Comparison of ENCODE assay signal across 19 cellular contexts in the genomic region with DNA sequence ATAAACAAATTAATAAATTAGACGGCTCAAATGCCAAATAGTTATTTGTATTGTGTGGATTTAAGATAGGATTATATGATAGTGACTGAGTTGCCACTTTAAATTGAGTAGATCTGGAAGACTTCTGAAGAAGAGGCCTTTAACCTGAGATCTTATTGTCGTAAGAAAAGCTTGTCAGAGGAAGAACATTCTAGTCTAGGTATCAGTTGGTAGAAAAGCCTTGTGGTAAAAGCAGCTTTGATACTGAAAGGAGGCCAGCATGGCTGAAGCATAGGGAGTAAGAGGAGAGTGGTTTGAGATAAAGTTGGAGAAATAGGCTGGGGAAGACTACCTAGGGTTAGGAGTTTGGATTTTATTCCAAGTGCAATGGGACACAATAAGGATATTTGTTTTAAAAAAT. TPM values are rescaled to one million over a fixed set of nuclear protein-coding genes. Genes with fewer than 3 reads are reported as not detected.
DNase-seq lines count a peak whose midpoint lies in the region; ATAC-seq and TF ChIP-seq lines count a peak whose summit lies in the region.
"Had no signal": no experiment of that assay in that cellular context is flagged by ENCODE, and none has a peak within 500 bp of the region (broad histone marks: within the 10 kb centered on the region; RNA-seq: fewer than 3 reads in every experiment).

No MANE protein-coding gene starts in this region.

- no peak for ATAC-seq in natural killer cell treated with Interleukin-12 subunit alpha and Interleukin-12 subunit beta and Interleukin-15 and Interleukin-18, amount 100 ng/mL, for 72 hours
- ATAC-seq in natural killer cell, result no peak
- no peak for ATAC-seq in central memory CD8-positive, alpha-beta T cell (replicated peaks; ENCODE audit: extremely low read depth, poor library complexity, severe bottlenecking)
- ATAC-seq in HG02798 (IDR thresholded peaks at IDR 0.05; ENCODE audit: poor library complexity, unreplicated experiment), result no peak
- no peak for ATAC-seq in HG02852 (IDR thresholded peaks at IDR 0.05; ENCODE audit: unreplicated experiment)
- ATAC-seq: GM23338, sciatic nerve had no signal

- H3K9me3 Mint-ChIP-seq in natural killer cell treated with Interleukin-12 subunit alpha and Interleukin-12 subunit beta and Interleukin-15 and Interleukin-18, amount 100 ng/mL, for 72 hours, result peaks cover 3% of the 10 kb centered on the region
- no peaks in the 10 kb centered on the region for H3K9me3 Mint-ChIP-seq in natural killer cell
- H3K9me3 Mint-ChIP-seq in T-helper 2 cell treated with Interferon-gamma antibody and Interleukin-4, amounts not matched to agents 5 μg/mL and 100 μg/mL, for 36 hours, result peaks cover 4% of the 10 kb centered on the region
- peaks cover 11% of the 10 kb centered on the region for H3K9me3 Mint-ChIP-seq in central memory CD8-positive, alpha-beta T cell

- H3K27me3 Mint-ChIP-seq in natural killer cell treated with Interleukin-12 subunit alpha and Interleukin-12 subunit beta and Interleukin-15 and Interleukin-18, amount 100 ng/mL, for 72 hours, result no peaks in the 10 kb centered on the region
- H3K27me3 Mint-ChIP-seq in natural killer cell (ENCODE audit: low read depth in 2 of 2), result no peaks in the 10 kb centered on the region
- no peaks in the 10 kb centered on the region for H3K27me3 Mint-ChIP-seq in T-helper 2 cell treated with Interferon-gamma antibody and Interleukin-4, amounts not matched to agents 5 μg/mL and 100 μg/mL, for 36 hours (ENCODE audit: low read depth)
- no peaks in the 10 kb centered on the region for H3K27me3 Mint-ChIP-seq in central memory CD8-positive, alpha-beta T cell

- H3K4me3 Mint-ChIP-seq in natural killer cell treated with Interleukin-12 subunit alpha and Interleukin-12 subunit beta and Interleukin-15 and Interleukin-18, amount 100 ng/mL, for 72 hours, result peak overlapping the region; percentile 7
- H3K4me3 Mint-ChIP-seq in natural killer cell, result no peak overlapping the region
- peak overlapping the region; percentile 35 for H3K4me3 Mint-ChIP-seq in T-helper 2 cell treated with Interferon-gamma antibody and Interleukin-4, amounts not matched to agents 5 μg/mL and 100 μg/mL, for 36 hours
- H3K4me3 Mint-ChIP-seq in central memory CD8-positive, alpha-beta T cell, result peak overlapping the region; percentile 10
- H3K4me3 Mint-ChIP-seq: GM23338 had no signal

- TF ChIP-seq CTCF in natural killer cell (IDR thresholded peaks at IDR 0.05), result no peak

- intact Hi-C loops in natural killer cell (cut with micrococcal nuclease), result loop anchor here (5.0 kb wide), 1 partner anchor 102 kb away; the partner anchor contains the start of gene DPH5

- no peak for DNase-seq in natural killer cell treated with Interleukin-12 subunit alpha and Interleukin-12 subunit beta and Interleukin-15 and Interleukin-18, amount 100 ng/mL, for 72 hours (ENCODE audit: low spot score)
- no peak for DNase-seq in natural killer cell
- no peak for DNase-seq in T-helper 2 cell treated with Interferon-gamma antibody and Interleukin-4, amounts not matched to agents 5 μg/mL and 100 μg/mL, for 36 hours (ENCODE audit: low spot score)
- no peak for DNase-seq in central memory CD8-positive, alpha-beta T cell (ENCODE audit: low spot score in 2 of 2)
- DNase-seq in stimulated activated CD4-positive, alpha-beta T cell treated with anti-CD3 and anti-CD28 coated beads, Interleukin-15, amount 100 ng/mL, for 24 hours, result no peak
- DNase-seq: activated CD8-positive, alpha-beta memory T cell treated with anti-CD3 and anti-CD28 coated beads for 24 hours; activated T-cell treated with anti-CD3 and anti-CD28 coated beads, Interleukin-2, amount 50 U/mL, for 1 hour; dorsolateral prefrontal cortex; hypothalamus; KG1; NCI-H1436 treated with DMSO at 0.1 percent for 48 hours; NCI-H2107; NCI-H446 treated with DMSO at 0.1 percent for 48 hours; nucleus accumbens; stimulated activated CD4-positive, alpha-beta T cell treated with anti-CD3 and anti-CD28 coated beads, Interleukin-12 subunit alpha, Interleukin-12 subunit beta, amount 100 ng/mL, for 4 hours had no signal

- H3K4me1 Mint-ChIP-seq in natural killer cell treated with Interleukin-12 subunit alpha and Interleukin-12 subunit beta and Interleukin-15 and Interleukin-18, amount 100 ng/mL, for 72 hours (ENCODE audit: low read depth in 2 of 2), result peaks cover 22 to 25% of the 10 kb centered on the region in 2 donors
- peaks cover 16 to 19% of the 10 kb centered on the region in 2 donors for H3K4me1 Mint-ChIP-seq in natural killer cell
- H3K4me1 Mint-ChIP-seq in T-helper 2 cell treated with Interferon-gamma antibody and Interleukin-4, amounts not matched to agents 5 μg/mL and 100 μg/mL, for 36 hours (ENCODE audit: low read depth), result peaks cover 33% of the 10 kb centered on the region
- H3K4me1 Mint-ChIP-seq in central memory CD8-positive, alpha-beta T cell, result peaks cover 33% of the 10 kb centered on the region
- H3K4me1 Mint-ChIP-seq: GM23338 had no signal

- H3K27ac Mint-ChIP-seq in natural killer cell treated with Interleukin-12 subunit alpha and Interleukin-12 subunit beta and Interleukin-15 and Interleukin-18, amount 100 ng/mL, for 72 hours, result peak overlapping the region in 1 of 2 donors; percentile 23
- no peak overlapping the region for H3K27ac Mint-ChIP-seq in natural killer cell
- H3K27ac Mint-ChIP-seq in T-helper 2 cell treated with Interferon-gamma antibody and Interleukin-4, amounts not matched to agents 5 μg/mL and 100 μg/mL, for 36 hours, result peak overlapping the region; percentile 23
- H3K27ac Mint-ChIP-seq in central memory CD8-positive, alpha-beta T cell (ENCODE audit: low read depth), result no peak overlapping the region

- peaks cover 31% of the 10 kb centered on the region for H3K36me3 Mint-ChIP-seq in natural killer cell treated with Interleukin-12 subunit alpha and Interleukin-12 subunit beta and Interleukin-15 and Interleukin-18, amount 100 ng/mL, for 72 hours
- no peaks in the 10 kb centered on the region for H3K36me3 Mint-ChIP-seq in natural killer cell
- H3K36me3 Mint-ChIP-seq in T-helper 2 cell treated with Interferon-gamma antibody and Interleukin-4, amounts not matched to agents 5 μg/mL and 100 μg/mL, for 36 hours (ENCODE audit: low read depth), result peaks cover 36% of the 10 kb centered on the region
- peaks cover 10% of the 10 kb centered on the region for H3K36me3 Mint-ChIP-seq in central memory CD8-positive, alpha-beta T cell (ENCODE audit: insufficient read depth)

RNA-seq across cellular contexts. Expression of gene SLC30A7, which starts 29.1 kb away (rescaled TPM):
- total RNA-seq in natural killer cell treated with Interleukin-12 subunit alpha and Interleukin-12 subunit beta and Interleukin-15 and Interleukin-18, amount 100 ng/mL, for 72 hours, result 10 to 100 TPM; 54.6 to 66.2 TPM
- total RNA-seq in natural killer cell, result 10 to 100 TPM; 27.7 to 38.8 (median 36.2) TPM

RNA-seq across cellular contexts. Expression of gene EXTL2, which starts 30.3 kb away (rescaled TPM):
- total RNA-seq in natural killer cell treated with Interleukin-12 subunit alpha and Interleukin-12 subunit beta and Interleukin-15 and Interleukin-18, amount 100 ng/mL, for 72 hours, result 1 to 10 TPM; 3.2 to 10.0 TPM
- 1 to 10 TPM; 3.5 to 5.8 (median 3.9) TPM for total RNA-seq in natural killer cell
